In the genomic region with DNA sequence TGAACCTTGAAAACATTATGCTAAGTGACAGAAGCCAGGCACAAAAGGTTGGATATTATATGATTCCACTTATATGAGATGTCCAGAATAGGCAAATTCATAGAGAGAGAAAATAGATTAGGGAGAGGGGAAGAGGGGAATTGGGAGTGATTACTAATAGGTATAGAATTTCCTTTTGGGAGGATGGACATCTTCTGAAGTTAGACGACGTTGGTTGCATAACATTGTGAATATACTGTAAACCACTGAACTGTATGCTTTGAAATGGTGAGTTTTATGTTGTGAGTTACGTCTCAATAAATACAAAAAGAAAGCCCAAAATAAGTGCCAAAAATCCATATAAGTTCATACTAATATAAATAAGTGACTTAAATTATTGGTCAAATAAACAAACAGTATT, we compare ENCODE assay signal across 14 cellular contexts. TPM values are rescaled to one million over a fixed set of nuclear protein-coding genes. Genes with fewer than 3 reads are reported as not detected.
DNase-seq lines count a peak whose midpoint lies in the region; ATAC-seq and TF ChIP-seq lines count a peak whose summit lies in the region.
"Had no signal": no experiment of that assay in that cellular context is flagged by ENCODE, and none has a peak within 500 bp of the region (broad histone marks: within the 10 kb centered on the region; RNA-seq: fewer than 3 reads in every experiment).

No MANE protein-coding gene starts in this region.

- intact Hi-C loops in MCF 10A (cut with micrococcal nuclease) (loop anchor here (5.0 kb wide), 1 partner anchor 201 kb away; no protein-coding TSS in a partner anchor), breast epithelium (cut with DNase I; ENCODE audit: low total_unique reads) (no loop called here)

- no peak for TF ChIP-seq POLR2A in breast epithelium (IDR thresholded peaks at IDR 0.05)

- no peaks in the 10 kb centered on the region for H3K4me1 ChIP-seq in breast epithelium
- H3K4me1 ChIP-seq: BLaER1 treated with 17β-estradiol and CSF1 and Interleukin-3, amounts not matched to agents 10 nM and 100 nM had no signal

- no peaks in the 10 kb centered on the region for H3K27me3 ChIP-seq in breast epithelium
- H3K27me3 ChIP-seq: BLaER1 treated with 17β-estradiol and CSF1 and Interleukin-3, amounts not matched to agents 10 nM and 100 nM had no signal

- no peak for ATAC-seq in HG03354 (IDR thresholded peaks at IDR 0.05; ENCODE audit: poor library complexity, severe bottlenecking, unreplicated experiment)
- ATAC-seq in HG02763 (IDR thresholded peaks at IDR 0.05; ENCODE audit: unreplicated experiment): no peak
- ATAC-seq: HCT116 had no signal

- no peaks in the 10 kb centered on the region for H3K27me3 Mint-ChIP-seq in MCF 10A (ENCODE audit: insufficient read depth, unreplicated experiment)
- no peaks in the 10 kb centered on the region for H3K27me3 Mint-ChIP-seq in mesothelial cell of epicardium (ENCODE audit: low read depth)

- H3K4me3 ChIP-seq in breast epithelium (no peak overlapping the region), choroid plexus epithelial cell (ENCODE audit: low read depth, low read length) (no peak overlapping the region)
- H3K4me3 ChIP-seq: BLaER1 treated with 17β-estradiol and CSF1 and Interleukin-3, amounts not matched to agents 10 nM and 100 nM had no signal

- CTCF ChIA-PET in MCF 10A (lab: Yijun Ruan, JAX): no interaction called here

- H3K9me3 ChIP-seq in breast epithelium: no peaks in the 10 kb centered on the region

- TF ChIP-seq CTCF in MCF 10A (IDR thresholded peaks at IDR 0.05; ENCODE audit: unreplicated experiment): no peak
- TF ChIP-seq CTCF in breast epithelium (IDR thresholded peaks at IDR 0.05): no peak
- TF ChIP-seq CTCF in choroid plexus epithelial cell (conservative IDR thresholded peaks at IDR 0.05; ENCODE audit: low read depth, low read length): no peak
- TF ChIP-seq CTCF in mesothelial cell of epicardium (IDR thresholded peaks at IDR 0.05; ENCODE audit: unreplicated experiment): no peak

- H3K27ac Mint-ChIP-seq in MCF 10A (ENCODE audit: low read depth, unreplicated experiment) (peak overlapping the region; percentile 59), mesothelial cell of epicardium (peak overlapping the region; percentile 60)
- H3K27ac Mint-ChIP-seq: CD4-positive, CD25-positive, alpha-beta regulatory T cell had no signal

- H3K4me1 Mint-ChIP-seq in MCF 10A (ENCODE audit: insufficient read depth, unreplicated experiment) (peaks cover 20% of the 10 kb centered on the region), mesothelial cell of epicardium (peaks cover 17% of the 10 kb centered on the region)
- H3K4me1 Mint-ChIP-seq: CD4-positive, CD25-positive, alpha-beta regulatory T cell had no signal

- no peak overlapping the region for H3K27ac ChIP-seq in breast epithelium
- H3K27ac ChIP-seq: 22Rv1; BLaER1 treated with 17β-estradiol and CSF1 and Interleukin-3, amounts not matched to agents 10 nM and 100 nM had no signal

- H3K9me3 Mint-ChIP-seq in MCF 10A (ENCODE audit: unreplicated experiment): no peaks in the 10 kb centered on the region
- peaks cover 23% of the 10 kb centered on the region for H3K9me3 Mint-ChIP-seq in mesothelial cell of epicardium

- POLR2A ChIA-PET in MCF 10A (lab: Yijun Ruan, JAX): no interaction called here

- H3K36me3 Mint-ChIP-seq in MCF 10A (ENCODE audit: insufficient read depth, unreplicated experiment): no peaks in the 10 kb centered on the region
- peaks cover 15% of the 10 kb centered on the region for H3K36me3 Mint-ChIP-seq in mesothelial cell of epicardium
- H3K36me3 Mint-ChIP-seq: CD4-positive, CD25-positive, alpha-beta regulatory T cell had no signal

- BruUV-seq in MCF 10A (replicated peaks; lab: Mats Ljungman, UMichigan): no TSS peak

- no peaks in the 10 kb centered on the region for H3K36me3 ChIP-seq in breast epithelium
- H3K36me3 ChIP-seq: BLaER1 treated with 17β-estradiol and CSF1 and Interleukin-3, amounts not matched to agents 10 nM and 100 nM had no signal

- DNase-seq in MCF 10A (ENCODE audit: unreplicated experiment): peak; percentile 37
- no peak for DNase-seq in breast epithelium (ENCODE audit: low spot score in 2 of 2)
- peak; percentile 31 for DNase-seq in NCI-H226
- DNase-seq in choroid plexus epithelial cell (ENCODE audit: low read depth): peak; percentile 41
- DNase-seq in mesothelial cell of epicardium (ENCODE audit: low spot score in 2 of 2, unreplicated experiment in 2 of 2): no peak
- DNase-seq in NCI-H82 treated with DMSO at 0.1 percent for 48 hours (lab: John Stamatoyannopoulos, UW; ENCODE audit: unreplicated experiment): no peak
- DNase-seq: ACHN; CD4-positive, CD25-positive, alpha-beta regulatory T cell; DMS53 had no signal

- H3K4me3 Mint-ChIP-seq in MCF 10A (ENCODE audit: unreplicated experiment) (no peak overlapping the region), mesothelial cell of epicardium (no peak overlapping the region)
- H3K4me3 Mint-ChIP-seq: CD4-positive, CD25-positive, alpha-beta regulatory T cell had no signal

RNA-seq across cellular contexts. Expression of a gene that starts 18.6 kb away (rescaled TPM):
- total RNA-seq in MCF 10A (2022) (14.1 and 16.9 TPM in 2 replicates), breast epithelium (10 to 100 TPM in 1 of 3 donors, 1 to 10 TPM in 2; 3.8 to 41.6 (median 3.9) TPM), mesothelial cell of epicardium (1,290 to 1,322 TPM (median 1,292 TPM) in 3 replicates)
- total RNA-seq: CD4-positive, CD25-positive, alpha-beta regulatory T cell had no signal

Comparison
In these comparisons a context has a peak if more than half of its experiments do, and no peak if none do; other contexts are left out.
1. DNase-seq: peak in MCF 10A (single experiment), NCI-H226 (single experiment) and choroid plexus epithelial cell (single experiment); none in breast epithelium (0 of 2), mesothelial cell of epicardium (0 of 2) and NCI-H82 treated with DMSO at 0.1 percent for 48 hours (single experiment).
2. RNA of a gene that starts 18.6 kb away (total RNA-seq): 1,290 to 1,322 TPM in mesothelial cell of epicardium; 14.1 to 16.9 TPM in MCF 10A and 3.8 to 41.6 TPM in breast epithelium; every median in the first group is over 10 times any median in the second.